Comparison of ENCODE assay signal across 10 cellular contexts in the genomic region with DNA sequence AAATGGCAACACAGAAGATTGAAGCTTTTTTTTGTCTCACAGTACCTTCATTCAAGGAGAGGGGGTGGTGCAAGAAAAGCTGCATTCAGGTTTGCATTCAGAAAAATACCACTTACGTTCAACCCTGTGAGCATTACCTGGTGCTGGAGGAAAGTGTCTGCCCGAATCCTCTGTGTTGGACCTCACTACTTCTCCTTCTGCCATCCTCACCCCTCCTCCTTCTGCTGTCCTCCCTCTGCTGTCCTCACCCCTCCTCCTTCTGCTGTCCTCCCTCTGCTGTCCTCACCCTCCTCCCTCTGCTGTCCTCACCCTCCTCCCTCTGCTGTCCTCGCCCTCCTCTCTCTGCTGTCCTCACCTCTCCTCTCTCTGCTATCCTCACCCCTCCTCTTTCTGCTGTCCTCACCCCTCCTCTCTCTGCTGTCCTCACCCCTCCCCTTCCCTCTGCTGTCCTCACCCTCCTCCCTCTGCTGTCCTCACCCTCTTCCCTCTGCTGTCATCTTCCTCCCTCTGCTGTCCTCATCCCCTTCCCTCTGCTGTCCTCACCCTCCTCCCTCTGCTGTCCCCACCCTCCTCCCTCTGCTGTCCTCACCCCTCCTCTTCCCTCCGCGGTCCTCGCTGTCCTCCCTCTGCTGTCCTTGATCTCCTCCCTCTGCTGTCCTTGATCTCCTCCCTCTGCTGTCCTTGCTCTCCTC. TPM values are rescaled to one million over a fixed set of nuclear protein-coding genes. Genes with fewer than 3 reads are reported as not detected.
"Had no signal": no experiment of that assay in that cellular context is flagged by ENCODE, and none has a peak within 500 bp of the region (broad histone marks: within the 10 kb centered on the region; RNA-seq: fewer than 3 reads in every experiment).

No MANE protein-coding gene starts in this region.

- H3K9ac ChIP-seq: GM23248 had no signal

- H3K4me3 ChIP-seq: GM23248 had no signal

- H2AFZ ChIP-seq: GM23248 had no signal

- DNase-seq: GM23248, GOT3, H9, HCEC 1CT, HFFc6, KG1 had no signal

- FAIRE-seq: H54, HTR-8/SVneo had no signal

- H3K27ac ChIP-seq: GM23248 had no signal

RNA-seq across cellular contexts. Expression of gene GAD1, which starts 11.3 kb away (rescaled TPM):
- polyA plus RNA-seq: IgD-negative memory B cell had no signal

RNA-seq across cellular contexts. Expression of gene ERICH2, which starts 57.8 kb away (rescaled TPM):
- total RNA-seq: GM23248, HFFc6, HT-29 had no signal
- polyA plus RNA-seq: GM23248, IgD-negative memory B cell had no signal
